28 cellular contexts compared by ENCODE assay signal in genomic region chr6:164998297-164998696, GRCh38.
"Had no signal": no experiment of that assay in that cellular context is flagged by ENCODE, and none has a peak within 500 bp of the region (broad histone marks: within the 10 kb centered on the region; RNA-seq: fewer than 3 reads in every experiment).

No MANE protein-coding gene starts in this region.

- H3K27me3 ChIP-seq: esophagus squamous epithelium, gastrocnemius medialis, heart right ventricle, left lung had no signal

- FAIRE-seq: colon, endometrium, islet of Langerhans, keratinocyte had no signal

- H3K27ac ChIP-seq: epithelial cell of prostate, esophagus squamous epithelium, gastrocnemius medialis, heart right ventricle, left lung, lower lobe of right lung had no signal

- H3K9me3 ChIP-seq: gastrocnemius medialis had no signal

- DNase-seq: cortex of kidney; effector CD8-positive, alpha-beta T cell; effector memory CD8-positive, alpha-beta T cell; endodermal cell; erythroblast; esophagus squamous epithelium; foreskin fibroblast; foreskin melanocyte; gastrocnemius medialis; glutamatergic neuron; head of caudate nucleus; heart right ventricle; hippocampal formation; left cardiac atrium; left lung; left ventricle myocardium superior; lower lobe of right lung; mesenchymal stem cell; mucosa of descending colon; naive B cell had no signal

- H3K4me1 ChIP-seq: esophagus squamous epithelium, gastrocnemius medialis, heart right ventricle, left lung, lower lobe of right lung had no signal

- ATAC-seq: effector memory CD8-positive, alpha-beta T cell; esophagus mucosa; gastrocnemius medialis; heart right ventricle; left cardiac atrium; left lung; left ventricle myocardium superior; lower lobe of right lung; mucosa of descending colon had no signal

- H3K4me3 ChIP-seq: esophagus squamous epithelium, gastrocnemius medialis, heart right ventricle, left lung, lower lobe of right lung, mucosa of descending colon had no signal

- H3K27ac Mint-ChIP-seq: dendritic cell treated with granulocyte-macrophage colony-stimulating factor and Interleukin-4, amounts not matched to agents 40 ng/mL and 50 ng/mL, for 4 days; effector memory CD8-positive, alpha-beta T cell; endodermal cell; mesothelial cell of epicardium; naive B cell had no signal

- H3K36me3 Mint-ChIP-seq: mesothelial cell of epicardium, naive B cell had no signal

- H3K27me3 Mint-ChIP-seq: dendritic cell treated with granulocyte-macrophage colony-stimulating factor and Interleukin-4, amounts not matched to agents 40 ng/mL and 50 ng/mL, for 4 days; effector memory CD8-positive, alpha-beta T cell; naive B cell had no signal

- H3K4me3 Mint-ChIP-seq: dendritic cell treated with granulocyte-macrophage colony-stimulating factor and Interleukin-4, amounts not matched to agents 40 ng/mL and 50 ng/mL, for 4 days; effector memory CD8-positive, alpha-beta T cell; endodermal cell; mesothelial cell of epicardium; naive B cell had no signal

- H3K4me1 Mint-ChIP-seq: mesothelial cell of epicardium, naive B cell had no signal

- H3K36me3 ChIP-seq: esophagus squamous epithelium, gastrocnemius medialis, heart right ventricle, left lung, lower lobe of right lung had no signal
